In the genomic region with DNA sequence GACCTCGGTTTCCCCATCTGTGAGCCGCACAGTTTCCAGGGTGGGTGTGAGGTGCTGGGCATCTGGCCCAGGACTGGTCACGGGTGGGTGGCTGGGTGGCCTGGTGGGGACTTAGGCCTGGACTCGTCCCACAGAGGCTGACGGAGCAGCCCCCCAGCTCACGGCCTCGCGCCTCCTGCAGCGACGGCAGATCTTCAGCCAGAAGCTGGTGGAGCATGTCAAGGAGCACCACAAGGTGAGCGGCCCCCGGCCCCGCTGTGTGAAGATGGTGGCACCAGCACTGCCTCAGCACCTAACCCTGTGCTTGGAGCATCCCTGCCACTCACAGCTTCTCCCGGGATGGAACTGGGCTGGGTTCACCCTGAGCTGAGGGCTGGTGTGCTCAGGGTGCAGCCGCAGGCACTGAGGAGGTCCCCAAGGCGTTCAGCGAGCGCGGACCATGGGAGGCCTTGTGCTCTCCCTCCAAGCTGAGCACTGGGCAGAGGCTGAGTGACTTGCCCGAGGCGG, we compare ENCODE assay signal across 19 cellular contexts. TPM values are rescaled to one million over a fixed set of nuclear protein-coding genes. Genes with fewer than 3 reads are reported as not detected.
DNase-seq lines count a peak whose midpoint lies in the region; ATAC-seq, FAIRE-seq and TF ChIP-seq lines count a peak whose summit lies in the region.
"Had no signal": no experiment of that assay in that cellular context is flagged by ENCODE, and none has a peak within 500 bp of the region (broad histone marks: within the 10 kb centered on the region; RNA-seq: fewer than 3 reads in every experiment).

No MANE protein-coding gene starts in this region.

- no peak overlapping the region for H3K27ac Mint-ChIP-seq in WTC11

- peaks cover 19 to 61% (median 58%) of the 10 kb centered on the region in 11 experiments for H3K36me3 ChIP-seq in BLaER1 treated with 17β-estradiol and CSF1 and Interleukin-3, amounts not matched to agents 10 nM and 100 nM
- H3K36me3 ChIP-seq in kidney (ENCODE audit: control insufficient read depth in 1 of 2, insufficient read depth in 2 of 2, low read length in 2 of 2), result no peaks in the 10 kb centered on the region
- H3K36me3 ChIP-seq in heart right ventricle, result peaks cover 0 to 31% (median 0%) of the 10 kb centered on the region in 9 donors
- H3K36me3 ChIP-seq: pancreas had no signal

- H4K20me1 ChIP-seq in BLaER1 treated with 17β-estradiol and CSF1 and Interleukin-3, amounts not matched to agents 10 nM and 100 nM, result peaks cover 14 to 69% (median 67%) of the 10 kb centered on the region in 11 experiments; a peak in 21 of 22 replicates

- H3K9ac ChIP-seq in BLaER1 treated with 17β-estradiol and CSF1 and Interleukin-3, amounts not matched to agents 10 nM and 100 nM, result peak overlapping the region in 8 of 11 experiments; percentile 80 to 95 (median 90); a peak in 12 of 22 replicates
- no peak overlapping the region for H3K9ac ChIP-seq in kidney (ENCODE audit: low read length in 2 of 2)

- peak overlapping the region; percentile 10; the same call in 1 of the 2 replicates for H3K4me3 Mint-ChIP-seq in WTC11

- POLR2A ChIA-PET in WTC11 (lab: Charles Lee), result no interaction called here

- H3K27ac ChIP-seq in BLaER1 treated with 17β-estradiol and CSF1 and Interleukin-3, amounts not matched to agents 10 nM and 100 nM, result peak overlapping the region in 2 of 11 experiments; percentile 16 to 28; a peak in 2 of 22 replicates
- H3K27ac ChIP-seq in kidney (ENCODE audit: low read depth in 2 of 2, low read length in 2 of 2) (no peak overlapping the region), heart right ventricle (no peak overlapping the region)
- H3K27ac ChIP-seq: pancreas, sigmoid colon had no signal

- CTCF ChIA-PET in WTC11 (lab: Charles Lee), result interaction anchor here (1.2 to 5.7 kb wide), 3 partner anchors 22 to 69 kb away, joined by 3 to 34 read pairs (median 3); no protein-coding TSS in a partner anchor

- H3K27me3 Mint-ChIP-seq in WTC11 (ENCODE audit: low read depth), result no peaks in the 10 kb centered on the region

- H3K27me3 ChIP-seq in BLaER1 treated with 17β-estradiol and CSF1 and Interleukin-3, amounts not matched to agents 10 nM and 100 nM, result no peaks in the 10 kb centered on the region
- no peaks in the 10 kb centered on the region for H3K27me3 ChIP-seq in heart right ventricle
- H3K27me3 ChIP-seq: pancreas had no signal

- TF ChIP-seq CTCF in HFF-Myc (IDR thresholded peaks at IDR 0.05; ENCODE audit: low read depth, low read length, missing control alignments) (no peak), WTC11 (IDR thresholded peaks at IDR 0.05) (no peak), kidney (IDR thresholded peaks at IDR 0.05; ENCODE audit: borderline replicate concordance, extremely low read depth, insufficient read depth) (no peak), heart right ventricle (IDR thresholded peaks at IDR 0.05) (no peak)

- ATAC-seq in WTC11 (no peak), heart right ventricle (no peak)
- ATAC-seq: pancreas had no signal

- H3K4me3 ChIP-seq in BLaER1 treated with 17β-estradiol and CSF1 and Interleukin-3, amounts not matched to agents 10 nM and 100 nM, result peak overlapping the region in 3 of 10 experiments; percentile 75 to 86 (median 86); a peak in 7 of 20 replicates
- H3K4me3 ChIP-seq in HFF-Myc (replicated peaks; ENCODE audit: low read depth, low read length) (peak overlapping the region; percentile 77), kidney (ENCODE audit: low read length in 2 of 2) (no peak overlapping the region), heart right ventricle (no peak overlapping the region)
- H3K4me3 ChIP-seq: lung, pancreas, sigmoid colon had no signal

- H3K4me1 Mint-ChIP-seq in WTC11, result peaks cover 10% of the 10 kb centered on the region

- H3K4me2 ChIP-seq in BLaER1 treated with 17β-estradiol and CSF1 and Interleukin-3, amounts not matched to agents 10 nM and 100 nM, result peak overlapping the region in 9 of 11 experiments; percentile 95 to 99 (median 98); a peak in 15 of 22 replicates

- H3K9me3 ChIP-seq in BLaER1 treated with 17β-estradiol and CSF1 and Interleukin-3, amounts not matched to agents 10 nM and 100 nM (replicated peaks in 1 of 11), result no peaks in the 10 kb centered on the region
- H3K9me3 ChIP-seq in kidney (ENCODE audit: control insufficient read depth in 1 of 2, low read length in 2 of 2) (no peaks in the 10 kb centered on the region), heart right ventricle (no peaks in the 10 kb centered on the region)
- H3K9me3 ChIP-seq: pancreas, sigmoid colon had no signal

- WGBS in heart right ventricle, 2 donors, result 92 to 93% methylated on average over 19 to 21 of the region's 21 CpGs

- peaks cover 39% of the 10 kb centered on the region for H3K36me3 Mint-ChIP-seq in WTC11

- intact Hi-C loops in kidney (cut with DNase I), result no loop called here
- intact Hi-C loops in heart right ventricle (cut with DNase I), result no loop called here

- FAIRE-seq in kidney (lab: Jason Lieb, UNC), result no peak
- FAIRE-seq: pancreas had no signal

- no peaks in the 10 kb centered on the region for H3K9me3 Mint-ChIP-seq in WTC11

- H3K4me1 ChIP-seq in BLaER1 treated with 17β-estradiol and CSF1 and Interleukin-3, amounts not matched to agents 10 nM and 100 nM, result peaks cover 47 to 92% (median 76%) of the 10 kb centered on the region in 10 experiments
- H3K4me1 ChIP-seq in kidney (ENCODE audit: control insufficient read depth in 1 of 2, insufficient read depth in 1 of 2, low read depth in 1 of 2, low read length in 2 of 2), result peaks cover 5 to 16% of the 10 kb centered on the region in 2 donors
- peaks cover 8 to 41% (median 26%) of the 10 kb centered on the region in 9 donors for H3K4me1 ChIP-seq in heart right ventricle

- DNase-seq in HFF-Myc (ENCODE audit: extremely low read depth, low read depth) (no peak), WTC11 (ENCODE audit: low spot score) (no peak), kidney (peak; percentile 77), heart right ventricle (no peak), middle frontal gyrus (ENCODE audit: extremely low spot score, low spot score) (no peak)
- DNase-seq in stimulated activated CD4-positive, alpha-beta T cell treated with anti-CD3 and anti-CD28 coated beads, Interleukin-12 subunit alpha, Interleukin-12 subunit beta, amount 100 ng/mL, for 4 hours, result no peak
- DNase-seq: activated effector memory CD4-positive, alpha-beta T cell treated with Interleukin-2 at 50 U/mL for 16 hours; aorta; Calu3; effector memory CD4-positive, alpha-beta T cell; GDM1; NCI-H1694 treated with DMSO at 0.1 percent for 48 hours; NCI-H345; sigmoid colon; stimulated activated CD4-positive, alpha-beta T cell treated with anti-CD3 and anti-CD28 coated beads, Interleukin-1b, Interleukin-23, amount 100 ng/mL, for 48 hours; T-helper 1 cell had no signal

TF ChIP-seq in WTC11, 78 proteins besides CTCF, POLR2A, EP300 and RAD21:
- TF ChIP-seq ATF1 (CRISPR knock-in tag; IDR thresholded peaks at IDR 0.05), result no peak
- TF ChIP-seq ZNF396 (CRISPR knock-in tag; IDR thresholded peaks at IDR 0.05; ENCODE audit: borderline replicate concordance), result no peak
- no peak for TF ChIP-seq NR2C2 (CRISPR knock-in tag; IDR thresholded peaks at IDR 0.05)

RNA-seq across cellular contexts. Expression of gene CDT1, which starts 2.4 kb away (rescaled TPM):
- total RNA-seq in WTC11 (2021) (142 to 154 TPM (median 149 TPM) in 3 replicates), kidney (1.5 TPM), heart right ventricle (1 to 10 TPM in 4 of 10 donors, under 1 TPM in 6; 0.21 to 2.6 (median 0.58) TPM)
- polyA plus RNA-seq in kidney (ENCODE audit: insufficient read depth, low read depth, low replicate concordance) (0.56 TPM), heart right ventricle (under 1 TPM; 0.15 to 0.22 TPM)

RNA-seq across cellular contexts. Expression of gene APRT, which starts 5.8 kb away (rescaled TPM):
- total RNA-seq in WTC11 (2021), result 272 to 288 TPM (median 282 TPM) in 3 replicates
- 105 TPM for total RNA-seq in kidney
- polyA plus RNA-seq in kidney (ENCODE audit: insufficient read depth, low read depth, low replicate concordance), result 204 TPM
- 10 to 100 TPM; 20.8 to 58.0 (median 35.4) TPM for total RNA-seq in heart right ventricle
- 100 to 1,000 TPM in 1 of 2 donors, 10 to 100 TPM in 1; 68.4 to 166 TPM for polyA plus RNA-seq in heart right ventricle

RNA-seq across cellular contexts. Expression of gene PIEZO1, which starts 20.9 kb away (rescaled TPM):
- total RNA-seq in WTC11 (2021) (68.3 to 75.1 TPM (median 71.3 TPM) in 3 replicates), kidney (124 TPM), heart right ventricle (10 to 100 TPM; 12.3 to 38.0 (median 16.4) TPM)
- polyA plus RNA-seq in kidney (ENCODE audit: insufficient read depth, low read depth, low replicate concordance) (103 TPM), heart right ventricle (10 to 100 TPM; 51.3 to 78.2 TPM)

RNA-seq across cellular contexts. Expression of gene GALNS, which starts 50.8 kb away (rescaled TPM):
- total RNA-seq in WTC11 (2021), result 23.0 to 29.5 TPM (median 25.8 TPM) in 3 replicates
- total RNA-seq in kidney, result 37.2 TPM
- polyA plus RNA-seq in kidney (ENCODE audit: insufficient read depth, low read depth, low replicate concordance), result 15.8 TPM
- 10 to 100 TPM; 11.5 to 18.7 (median 13.8) TPM for total RNA-seq in heart right ventricle
- 10 to 100 TPM; 13.3 to 17.6 TPM for polyA plus RNA-seq in heart right ventricle

RNA-seq across cellular contexts. Expression of gene TRAPPC2L, which starts 51.0 kb away (rescaled TPM):
- total RNA-seq in WTC11 (2021), result 63.1 to 82.0 TPM (median 64.5 TPM) in 3 replicates
- 48.3 TPM for total RNA-seq in kidney
- 155 TPM for polyA plus RNA-seq in kidney (ENCODE audit: insufficient read depth, low read depth, low replicate concordance)
- total RNA-seq in heart right ventricle, result 10 to 100 TPM; 44.5 to 58.0 (median 50.9) TPM
- polyA plus RNA-seq in heart right ventricle, result 10 to 100 TPM; 37.5 to 63.3 TPM

Comparison
In these comparisons a context has a peak if more than half of its experiments do, and no peak if none do; other contexts are left out.
1. H3K9ac ChIP-seq: peak in BLaER1 treated with 17β-estradiol and CSF1 and Interleukin-3, amounts not matched to agents 10 nM and 100 nM (8 of 11); none in kidney (0 of 2).
2. RNA of gene CDT1, which starts 2.4 kb away (total RNA-seq): 142 to 154 TPM in WTC11; 1.5 TPM in kidney (single experiment) and 0.21 to 2.6 TPM in heart right ventricle; every median in the first group is over 10 times any median in the second.